26 cellular contexts compared by ENCODE assay signal in the genomic region with DNA sequence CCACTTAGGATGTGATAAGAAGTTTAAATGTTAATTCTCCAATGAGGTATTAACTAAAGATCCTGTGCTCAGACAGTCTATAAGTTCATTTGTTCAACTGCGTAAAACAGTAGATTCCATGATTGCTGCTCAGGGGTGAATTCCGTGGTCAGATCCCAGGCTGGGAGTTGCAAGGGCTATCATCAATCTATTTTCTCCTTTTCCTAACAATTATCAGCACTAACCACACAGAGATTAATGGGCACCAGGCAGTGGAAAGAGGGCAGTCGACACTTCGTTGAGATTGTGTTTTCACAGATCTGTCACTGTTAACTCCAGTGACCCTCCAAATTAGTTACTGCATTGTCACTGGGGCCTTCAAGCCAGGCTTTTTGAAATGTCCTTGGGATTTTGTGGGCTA.
"Had no signal": no experiment of that assay in that cellular context is flagged by ENCODE, and none has a peak within 500 bp of the region (broad histone marks: within the 10 kb centered on the region; RNA-seq: fewer than 3 reads in every experiment).

No MANE protein-coding gene starts in this region.

- DNase-seq: heart left ventricle; hypothalamus; immature natural killer cell; kidney; left colon; left lung; lower lobe of right lung; mammary epithelial cell; naive thymus-derived CD8-positive, alpha-beta T cell; ovary; right cardiac atrium; stimulated activated CD4-positive, alpha-beta T cell treated with anti-CD3 and anti-CD28 coated beads, Interleukin-12 subunit alpha, Interleukin-12 subunit beta, amount 100 ng/mL, for 4 hours; stimulated activated CD4-positive, alpha-beta T cell treated with anti-CD3 and anti-CD28 coated beads, Interleukin-15, amount 100 ng/mL, for 24 hours; stimulated activated CD4-positive, alpha-beta T cell treated with anti-CD3 and anti-CD28 coated beads, Interleukin-2, amount 100 ng/mL, for 24 hours; stimulated activated CD4-positive, alpha-beta T cell treated with anti-CD3 and anti-CD28 coated beads, Interleukin-4, amount 100 ng/mL, for 1 hour; stimulated activated naive B cell treated with anti-CD40 and anti-IgM and Interleukin-4, amounts not matched to agents 10 μg/mL and 1 μg/mL and 100 μg/mL, for 72 hours; stimulated activated naive CD8-positive, alpha-beta T cell treated with anti-CD3 and anti-CD28 coated beads, Interleukin-15, Interleukin-2, amounts not matched to agents 100 U/mL and 50 U/mL, for 24 hours; stomach; testis; thyroid gland; transverse colon; upper lobe of right lung had no signal

- ATAC-seq: heart left ventricle; left colon; left lung; lower lobe of right lung; naive thymus-derived CD8-positive, alpha-beta T cell; right cardiac atrium; sciatic nerve; stimulated activated naive B cell treated with anti-CD40 and anti-IgM and Interleukin-4, amounts not matched to agents 10 μg/mL and 1 μg/mL and 100 μg/mL, for 72 hours; stimulated activated naive CD8-positive, alpha-beta T cell treated with anti-CD3 and anti-CD28 coated beads, Interleukin-15, Interleukin-2, amounts not matched to agents 100 U/mL and 50 U/mL, for 24 hours; upper lobe of right lung had no signal

- H3K36me3 Mint-ChIP-seq: immature natural killer cell had no signal

- H3K27ac ChIP-seq: heart left ventricle, left lung, lower lobe of right lung, ovary, skin epidermis, stomach, testis, thyroid gland, transverse colon, upper lobe of right lung had no signal

- H3K4me3 Mint-ChIP-seq: immature natural killer cell; naive thymus-derived CD8-positive, alpha-beta T cell; nephron; stimulated activated naive B cell treated with anti-CD40 and anti-IgM and Interleukin-4, amounts not matched to agents 10 μg/mL and 1 μg/mL and 100 μg/mL, for 72 hours had no signal

- H3K27me3 Mint-ChIP-seq: stimulated activated naive B cell treated with anti-CD40 and anti-IgM and Interleukin-4, amounts not matched to agents 10 μg/mL and 1 μg/mL and 100 μg/mL, for 72 hours had no signal

- H3K36me3 ChIP-seq: heart left ventricle, left lung, lower lobe of right lung, ovary, stomach, thyroid gland, transverse colon, upper lobe of right lung had no signal

- H3K4me1 Mint-ChIP-seq: immature natural killer cell; naive thymus-derived CD8-positive, alpha-beta T cell; nephron had no signal

- H3K27me3 ChIP-seq: heart left ventricle, left lung, ovary, stomach, testis, thyroid gland, transverse colon, upper lobe of right lung had no signal

- H3K27ac Mint-ChIP-seq: immature natural killer cell; naive thymus-derived CD8-positive, alpha-beta T cell; nephron; progenitor cell of endocrine pancreas; stimulated activated naive B cell treated with anti-CD40 and anti-IgM and Interleukin-4, amounts not matched to agents 10 μg/mL and 1 μg/mL and 100 μg/mL, for 72 hours had no signal

- H3K4me3 ChIP-seq: heart left ventricle, left lung, lower lobe of right lung, ovary, skin epidermis, stomach, testis, thyroid gland, transverse colon, upper lobe of right lung had no signal

- H3K9me3 ChIP-seq: left lung, lower lobe of right lung, ovary, stomach, testis, thyroid gland, transverse colon, upper lobe of right lung had no signal

- H3K4me1 ChIP-seq: heart left ventricle, left lung, lower lobe of right lung, stomach, testis, thyroid gland, transverse colon, upper lobe of right lung had no signal
